Comparison of ENCODE assay signal across 1 cellular context in the genomic region with DNA sequence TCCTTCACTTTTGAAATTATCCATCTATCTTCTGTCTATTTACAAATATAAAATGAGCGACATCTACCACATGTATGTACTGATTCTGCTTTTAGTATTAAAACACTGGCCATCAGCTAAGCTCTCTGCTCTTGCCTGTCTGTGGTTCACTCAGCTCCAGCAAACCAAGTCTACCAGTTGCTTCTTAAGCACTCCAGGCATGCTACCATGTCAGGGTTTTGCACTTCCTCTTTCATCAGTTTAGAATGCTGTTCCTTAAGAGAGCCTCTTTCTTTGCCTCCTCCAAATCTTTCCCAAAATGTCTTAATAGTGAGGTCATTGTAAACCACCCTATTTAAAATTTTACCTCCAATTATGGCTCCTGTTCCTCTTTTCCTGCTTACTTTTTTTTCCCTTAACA.
TF ChIP-seq lines count a peak whose summit lies in the region.

No MANE protein-coding gene starts in this region.

TF ChIP-seq in HepG2, 621 proteins besides CTCF, POLR2A, EP300 and RAD21:
- TF ChIP-seq, protein P1, sequence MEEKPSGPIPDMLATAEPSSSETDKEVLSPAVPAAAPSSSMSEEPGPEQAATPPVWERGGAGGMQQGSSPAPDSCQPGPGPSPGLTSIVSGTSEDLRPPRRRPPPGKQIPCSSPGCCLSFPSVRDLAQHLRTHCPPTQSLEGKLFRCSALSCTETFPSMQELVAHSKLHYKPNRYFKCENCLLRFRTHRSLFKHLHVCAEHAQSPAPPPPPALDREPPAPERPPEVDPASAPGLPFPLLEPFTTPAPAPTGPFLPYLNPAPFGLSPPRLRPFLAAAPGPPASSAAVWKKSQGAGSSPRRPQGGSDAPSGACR (CRISPR knock-in tag; IDR thresholded peaks at IDR 0.05) = no peak
- TF ChIP-seq ATF7 (IDR thresholded peaks at IDR 0.05) = peak; percentile 19; the same call in 1 of the 2 replicates
- no peak for TF ChIP-seq ATF7 (CRISPR knock-in tag; IDR thresholded peaks at IDR 0.05)
